ENCODE assay signal across 19 cellular contexts in the genomic region with DNA sequence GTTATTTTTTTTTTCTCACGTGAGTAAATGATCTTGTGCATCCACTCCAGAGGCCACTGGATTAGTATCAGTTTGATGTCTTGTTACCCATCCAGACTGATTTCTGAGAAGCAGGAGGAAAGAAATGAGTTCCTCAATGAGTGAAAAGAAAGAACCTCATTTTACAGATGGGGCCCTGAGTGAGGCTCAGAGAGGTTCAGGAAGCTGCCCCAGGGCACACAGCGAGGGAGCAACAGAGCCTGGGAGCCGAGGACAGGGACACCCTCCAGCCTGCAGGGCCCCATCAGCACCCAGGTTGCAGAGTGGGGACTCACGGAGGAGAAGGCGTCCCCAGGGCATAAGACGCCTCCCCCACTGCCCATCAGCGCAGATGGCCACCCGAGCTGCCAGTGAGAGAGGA. TPM values are rescaled to one million over a fixed set of nuclear protein-coding genes. Genes with fewer than 3 reads are reported as not detected.
DNase-seq lines count a peak whose midpoint lies in the region; ATAC-seq, FAIRE-seq and TF ChIP-seq lines count a peak whose summit lies in the region.
"Had no signal": no experiment of that assay in that cellular context is flagged by ENCODE, and none has a peak within 500 bp of the region (broad histone marks: within the 10 kb centered on the region; RNA-seq: fewer than 3 reads in every experiment).

No MANE protein-coding gene starts in this region.

- no peak overlapping the region for H2AFZ ChIP-seq in H1 (ENCODE audit: low read length)
- H2AFZ ChIP-seq: GM23248 had no signal

- H3K14ac ChIP-seq in H1 (ENCODE audit: insufficient read length) = no peak overlapping the region

- no peak overlapping the region for H3K4me2 ChIP-seq in H1 (ENCODE audit: insufficient read depth in 1 of 2, low read depth in 2 of 2, low read length in 2 of 2)
- H3K4me2 ChIP-seq: BLaER1 had no signal

- TF ChIP-seq RAD21 in H1 (IDR thresholded peaks at IDR 0.05 in 1 of 2, conservative IDR thresholded peaks at IDR 0.05 in 1 of 2; ENCODE audit: low read depth in 2 of 2, low read length in 2 of 2) = no peak

- H3K27me3 ChIP-seq in left ventricle myocardium inferior (ENCODE audit: low read depth) (no peaks in the 10 kb centered on the region), H7 (ENCODE audit: control insufficient read depth, insufficient read depth, low read length) (no peaks in the 10 kb centered on the region; the same call in 1 of the 2 replicates), H1 (replicated peaks in 1 of 4; ENCODE audit: control insufficient read depth in 3 of 4, extremely low read depth in 1 of 4, insufficient read depth in 3 of 4, low read length in 3 of 4) (no peaks in the 10 kb centered on the region), SJCRH30 (no peaks in the 10 kb centered on the region; the same call in 1 of the 2 replicates)
- H3K27me3 ChIP-seq: BLaER1 had no signal

- no peak overlapping the region for H3K23ac ChIP-seq in H1 (ENCODE audit: insufficient read length)

- H3K4me3 ChIP-seq in left ventricle myocardium inferior (no peak overlapping the region), H7 (ENCODE audit: insufficient read depth, low read depth, low read length) (no peak overlapping the region), H1 (ENCODE audit: extremely low read depth in 1 of 4, insufficient read depth in 2 of 4, low read depth in 3 of 4, low read length in 4 of 4) (no peak overlapping the region), SJCRH30 (no peak overlapping the region)
- H3K4me3 ChIP-seq: BLaER1, GM12878, GM23248, HAP-1 had no signal

- no peak overlapping the region for H4K91ac ChIP-seq in H1 (replicated peaks; ENCODE audit: insufficient read length, low read length)

- no peak overlapping the region for H2BK12ac ChIP-seq in H1 (ENCODE audit: low read depth, low read length)

- peak overlapping the region; percentile 86; the same call in 1 of the 2 replicates for H4K8ac ChIP-seq in H1 (ENCODE audit: extremely low read depth, insufficient read depth, low read length)

- H2BK15ac ChIP-seq in H1 (ENCODE audit: low read length) = no peak overlapping the region

- ATAC-seq in Right ventricle myocardium inferior = no peak
- ATAC-seq in HG03571 (IDR thresholded peaks at IDR 0.05; ENCODE audit: unreplicated experiment) = no peak
- ATAC-seq: CD8-positive, alpha-beta T cell; GM12878 had no signal

- no peaks in the 10 kb centered on the region for H3K23me2 ChIP-seq in H1 (ENCODE audit: low read depth, low read length)

- peak; percentile 32 for DNase-seq in Right ventricle myocardium inferior (ENCODE audit: missing footprints)
- DNase-seq in left ventricle myocardium inferior = no peak
- peak; percentile 37 for DNase-seq in H7
- DNase-seq in H1 (ENCODE audit: low read depth in 1 of 2, low spot score in 2 of 2) = no peak
- no peak for DNase-seq in SJCRH30
- DNase-seq: Caco-2; CD4-positive, CD25-positive, alpha-beta regulatory T cell; CD8-positive, alpha-beta T cell; DMS153; DMS79; EL; GDM1; GM23248 had no signal

- H3K9ac ChIP-seq in H1 (replicated peaks in 1 of 4; ENCODE audit: extremely low read depth in 1 of 4, low read depth in 3 of 4, low read length in 3 of 4) = no peak overlapping the region
- H3K9ac ChIP-seq: BLaER1, GM23248 had no signal

- CTCF ChIA-PET in H1 (lab: Charles Lee; ENCODE audit: partially characterized antibody) = no interaction called here

- no peak overlapping the region for H3K4ac ChIP-seq in H1 (replicated peaks; ENCODE audit: insufficient read length, low read depth, low read length)

- H3K18ac ChIP-seq in H1 (ENCODE audit: extremely low read depth, low read length) = no peak overlapping the region

- TF ChIP-seq CTCF in left ventricle myocardium inferior (IDR thresholded peaks at IDR 0.05; ENCODE audit: borderline replicate concordance) (no peak), H1 (IDR thresholded peaks at IDR 0.05; ENCODE audit: control extremely low read depth in 1 of 3, insufficient read depth in 1 of 3, low read depth in 1 of 3, low read length in 3 of 3) (no peak)

- no peak overlapping the region for H2BK5ac ChIP-seq in H1 (ENCODE audit: low read depth, low read length)

- H3K27ac ChIP-seq in left ventricle myocardium inferior (replicated peaks) = no peak overlapping the region
- no peak overlapping the region for H3K27ac ChIP-seq in H1 (ENCODE audit: low read depth, low read length)
- no peak overlapping the region for H3K27ac ChIP-seq in SJCRH30
- H3K27ac ChIP-seq: BLaER1, C4-2B, GM23248 had no signal

- POLR2A ChIA-PET in H1 (lab: Charles Lee; ENCODE audit: partially characterized antibody) = no interaction called here

- H3K4me1 ChIP-seq in left ventricle myocardium inferior (peaks cover 16% of the 10 kb centered on the region), H1 (replicated peaks in 1 of 4; ENCODE audit: control insufficient read depth in 3 of 4, insufficient read depth in 4 of 4, low read length in 3 of 4) (peaks cover 0 to 8% (median 2%) of the 10 kb centered on the region in 4 experiments; a peak in 3 of 7 replicates), SJCRH30 (peaks cover 18% of the 10 kb centered on the region)
- H3K4me1 ChIP-seq: HAP-1 had no signal

- no peaks in the 10 kb centered on the region for H3K9me3 ChIP-seq in left ventricle myocardium inferior (replicated peaks)
- no peaks in the 10 kb centered on the region for H3K9me3 ChIP-seq in H1 (ENCODE audit: insufficient read depth in 2 of 2, low read depth in 1 of 2, low read length in 1 of 2)
- no peaks in the 10 kb centered on the region for H3K9me3 ChIP-seq in SJCRH30 (replicated peaks)
- H3K9me3 ChIP-seq: BLaER1, Caco-2, HAP-1 had no signal

- no peak overlapping the region for H2BK20ac ChIP-seq in H1 (ENCODE audit: low read length)

- no peak overlapping the region for H4K5ac ChIP-seq in H1 (ENCODE audit: insufficient read length, low read depth, low read length)

- H3K79me1 ChIP-seq in H1 (ENCODE audit: low read depth, low read length) = no peaks in the 10 kb centered on the region

- no peak overlapping the region for H2AK5ac ChIP-seq in H1 (ENCODE audit: low read depth, low read length)

- no peak overlapping the region for H2BK120ac ChIP-seq in H1 (replicated peaks; ENCODE audit: low read depth, low read length)

- no peak overlapping the region for H3K56ac ChIP-seq in H1 (replicated peaks; ENCODE audit: insufficient read length, low read depth, low read length)

- H3K79me2 ChIP-seq in H1 (ENCODE audit: control insufficient read depth in 1 of 2, insufficient read depth in 2 of 2, low read length in 2 of 2) = no peaks in the 10 kb centered on the region

- H3K36me3 ChIP-seq in left ventricle myocardium inferior (no peaks in the 10 kb centered on the region), H7 (replicated peaks; ENCODE audit: control insufficient read depth, insufficient read depth, low read length) (no peaks in the 10 kb centered on the region), H1 (ENCODE audit: control insufficient read depth in 2 of 4, insufficient read depth in 4 of 4, low read length in 3 of 4) (no peaks in the 10 kb centered on the region), SJCRH30 (no peaks in the 10 kb centered on the region)
- H3K36me3 ChIP-seq: BLaER1, HAP-1 had no signal

- intact Hi-C loops in Right ventricle myocardium inferior (cut with DNase I) = no loop called here
- intact Hi-C loops in left ventricle myocardium inferior (cut with micrococcal nuclease) = loop anchor here (10.0 kb wide), 1 partner anchor 90 kb away; no protein-coding TSS in a partner anchor

- 86% methylated on average over 8 of the region's 8 CpGs; no CpG with 5 or more reads in 1 of the 2 experiments for WGBS in H1 (ENCODE audit: extremely low coverage in 1 of 2, insufficient coverage in 1 of 2, insufficient read length in 1 of 2, insufficient replicate concordance in 2 of 2, low coverage in 1 of 2, low lambda C conversion rate in 2 of 2, missing lambda C conversion rate in 1 of 2), 2 experiments

- TF ChIP-seq EP300 in H1 (IDR thresholded peaks at IDR 0.05; ENCODE audit: borderline replicate concordance in 1 of 2, low read depth in 2 of 2, low read length in 2 of 2) = no peak

- TF ChIP-seq POLR2A in H1 (IDR thresholded peaks at IDR 0.05; ENCODE audit: control extremely low read depth in 1 of 2, low read depth in 2 of 2, low read length in 2 of 2) = no peak

- peaks cover 2 to 5% of the 10 kb centered on the region in 2 experiments for H4K20me1 ChIP-seq in H1 (replicated peaks in 1 of 2; ENCODE audit: control insufficient read depth in 1 of 2, insufficient read depth in 2 of 2, low read length in 2 of 2)
- H4K20me1 ChIP-seq: BLaER1 had no signal

- FAIRE-seq in H1 (lab: Jason Lieb, UNC) = no peak
- FAIRE-seq: GM12878, GM19239 had no signal

RNA-seq across cellular contexts. Expression of a gene that starts 30.9 kb away (rescaled TPM):
- 34.8 TPM for total RNA-seq in Right ventricle myocardium inferior
- 27.7 TPM for total RNA-seq in left ventricle myocardium inferior
- 44.3 and 61.9 TPM in 2 replicates for total RNA-seq in H7 (2014; rRNA removed; shearing (Covaris generic))
- 8.6 and 9.9 TPM in 2 replicates for total RNA-seq in H1 (2021; fragmentation: NEBNext Ultra II Directional; extraction: Animal tissue kit (Norgen Biotek cat#: 25700))
- polyA plus RNA-seq in H1 (2011; rRNA removed) = 1.7 and 3.2 TPM in 2 replicates
- polyA plus RNA-seq in H1 (2011; cell fraction: cytosol; rRNA removed) = 2.3 TPM
- polyA plus RNA-seq in H1 (2011; cell fraction: nucleus; rRNA removed) = 6.3 TPM
- polyA plus RNA-seq in H1 (2012, experiment 1 of 2) = 6.6 to 8.1 TPM (median 7.1 TPM) in 4 replicates
- 6.2 TPM for polyA plus RNA-seq in H1 (2012, experiment 2 of 2)
- 7.2 TPM for polyA plus RNA-seq in H1 (2013, experiment 1 of 2)
- 6.0 TPM for polyA plus RNA-seq in H1 (2013, experiment 2 of 2)
- polyA minus RNA-seq in H1 (2011; rRNA and poly(A)+ RNA removed) = 2.0 and 2.7 TPM in 2 replicates
- polyA minus RNA-seq in H1 (2011; cell fraction: cytosol; rRNA and poly(A)+ RNA removed) = 9.5 TPM
- 2.5 TPM for polyA minus RNA-seq in H1 (2011; cell fraction: nucleus; rRNA and poly(A)+ RNA removed)
- 24.5 and 31.1 TPM in 2 replicates for total RNA-seq in SJCRH30 (2014; rRNA removed; shearing (Covaris generic))

RNA-seq across cellular contexts. Expression of a gene that starts 59.1 kb away (rescaled TPM):
- total RNA-seq in Right ventricle myocardium inferior = 6.5 TPM
- 6.2 TPM for total RNA-seq in left ventricle myocardium inferior
- 8.2 and 8.3 TPM in 2 replicates for total RNA-seq in H7 (2014; rRNA removed; shearing (Covaris generic))
- 18.9 and 19.4 TPM in 2 replicates for total RNA-seq in H1 (2021; fragmentation: NEBNext Ultra II Directional; extraction: Animal tissue kit (Norgen Biotek cat#: 25700))
- polyA plus RNA-seq in H1 (2011; rRNA removed) = 12.9 and 21.8 TPM in 2 replicates
- polyA plus RNA-seq in H1 (2011; cell fraction: cytosol; rRNA removed) = 7.4 TPM
- 15.0 TPM for polyA plus RNA-seq in H1 (2011; cell fraction: nucleus; rRNA removed)
- 6.5 to 10.6 TPM (median 8.4 TPM) in 4 replicates for polyA plus RNA-seq in H1 (2012, experiment 1 of 2)
- 7.4 TPM for polyA plus RNA-seq in H1 (2012, experiment 2 of 2)
- polyA plus RNA-seq in H1 (2013, experiment 1 of 2) = 10.7 TPM
- polyA plus RNA-seq in H1 (2013, experiment 2 of 2) = 10.9 TPM
- 11.1 and 12.9 TPM in 2 replicates for polyA minus RNA-seq in H1 (2011; rRNA and poly(A)+ RNA removed)
- 13.1 TPM for polyA minus RNA-seq in H1 (2011; cell fraction: cytosol; rRNA and poly(A)+ RNA removed)
- 18.4 TPM for polyA minus RNA-seq in H1 (2011; cell fraction: nucleus; rRNA and poly(A)+ RNA removed)
- 10.3 and 10.7 TPM in 2 replicates for total RNA-seq in SJCRH30 (2014; rRNA removed; shearing (Covaris generic))

Comparison
In these comparisons a context has a peak if more than half of its experiments do, and no peak if none do; other contexts are left out.
1. DNase-seq: peak in Right ventricle myocardium inferior (single experiment) and H7 (single experiment); none in left ventricle myocardium inferior (single experiment), H1 (0 of 2) and SJCRH30 (0 of 2).